ENCODE assay signal across 16 cellular contexts in the genomic region with DNA sequence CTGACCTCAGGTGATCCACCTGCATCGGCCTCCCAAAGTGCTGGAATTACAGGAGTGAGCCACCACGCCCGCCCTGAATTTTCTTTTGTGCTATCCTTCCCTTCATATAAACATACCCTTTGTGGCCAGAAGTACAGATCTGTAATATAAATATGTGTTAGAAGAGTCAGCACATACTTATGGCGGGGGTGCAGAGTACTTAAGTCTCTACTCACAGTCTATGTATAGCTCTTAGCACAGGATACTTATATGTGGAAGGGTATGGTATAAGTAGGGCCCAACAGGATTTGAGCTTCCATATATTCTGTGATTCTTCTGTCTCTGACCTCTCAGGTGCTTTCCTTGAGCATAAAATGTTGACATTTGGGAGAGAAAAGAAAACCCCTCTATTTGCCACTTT. TPM values are rescaled to one million over a fixed set of nuclear protein-coding genes. Genes with fewer than 3 reads are reported as not detected.
DNase-seq lines count a peak whose midpoint lies in the region; ATAC-seq and TF ChIP-seq lines count a peak whose summit lies in the region.
"Had no signal": no experiment of that assay in that cellular context is flagged by ENCODE, and none has a peak within 500 bp of the region (broad histone marks: within the 10 kb centered on the region; RNA-seq: fewer than 3 reads in every experiment).

No MANE protein-coding gene starts in this region.

- TF ChIP-seq CTCF in fibroblast of villous mesenchyme (IDR thresholded peaks at IDR 0.05; ENCODE audit: insufficient read depth, low read depth, low read length): no peak

- H3K4me3 Mint-ChIP-seq in stimulated activated naive CD8-positive, alpha-beta T cell treated with anti-CD3 and anti-CD28 coated beads, Interleukin-15, amount 100 ng/mL, for 72 hours: no peak overlapping the region
- H3K4me3 Mint-ChIP-seq: B cell; CD4-positive, alpha-beta T cell; CD8-positive, alpha-beta T cell had no signal

- H3K27ac Mint-ChIP-seq in stimulated activated naive CD8-positive, alpha-beta T cell treated with anti-CD3 and anti-CD28 coated beads, Interleukin-15, amount 100 ng/mL, for 72 hours: peak overlapping the region; percentile 48 to 52
- H3K27ac Mint-ChIP-seq: B cell; CD4-positive, alpha-beta T cell; CD8-positive, alpha-beta T cell had no signal

- no peak for DNase-seq in stimulated activated naive CD8-positive, alpha-beta T cell treated with anti-CD3 and anti-CD28 coated beads, Interleukin-15, amount 100 ng/mL, for 72 hours
- DNase-seq in stimulated activated naive CD8-positive, alpha-beta T cell treated with anti-CD3 and anti-CD28 coated beads, Interleukin-15, Interleukin-2, amounts not matched to agents 100 U/mL and 50 U/mL, for 24 hours: no peak
- peak; percentile 7 for DNase-seq in fibroblast of villous mesenchyme (ENCODE audit: low read depth)
- DNase-seq in NCI-H128 (lab: John Stamatoyannopoulos, UW; ENCODE audit: unreplicated experiment): no peak
- DNase-seq: AML-193; Caco-2; Calu3; CD4-positive, alpha-beta T cell; CD8-positive, alpha-beta T cell; DMS79 treated with DMSO at 0.1 percent for 48 hours; GF-D8 had no signal

- H3K27me3 Mint-ChIP-seq in stimulated activated naive CD8-positive, alpha-beta T cell treated with anti-CD3 and anti-CD28 coated beads, Interleukin-15, amount 100 ng/mL, for 72 hours: no peaks in the 10 kb centered on the region
- H3K27me3 Mint-ChIP-seq: B cell; CD4-positive, alpha-beta T cell had no signal

- no peak for ATAC-seq in stimulated activated naive CD8-positive, alpha-beta T cell treated with anti-CD3 and anti-CD28 coated beads, Interleukin-15, amount 100 ng/mL, for 72 hours
- ATAC-seq in stimulated activated naive CD8-positive, alpha-beta T cell treated with anti-CD3 and anti-CD28 coated beads, Interleukin-15, Interleukin-2, amounts not matched to agents 100 U/mL and 50 U/mL, for 24 hours: no peak
- no peak for ATAC-seq in GM18520 (IDR thresholded peaks at IDR 0.05; ENCODE audit: unreplicated experiment)
- ATAC-seq: A549; CD8-positive, alpha-beta T cell had no signal

- no peaks in the 10 kb centered on the region for H3K9me3 Mint-ChIP-seq in stimulated activated naive CD8-positive, alpha-beta T cell treated with anti-CD3 and anti-CD28 coated beads, Interleukin-15, amount 100 ng/mL, for 72 hours
- H3K9me3 Mint-ChIP-seq: CD4-positive, alpha-beta T cell; CD8-positive, alpha-beta T cell had no signal

- H3K4me1 Mint-ChIP-seq in stimulated activated naive CD8-positive, alpha-beta T cell treated with anti-CD3 and anti-CD28 coated beads, Interleukin-15, amount 100 ng/mL, for 72 hours: peaks cover 1% of the 10 kb centered on the region

- no peak overlapping the region for H3K4me3 ChIP-seq in fibroblast of villous mesenchyme (ENCODE audit: low read depth, low read length)
- H3K4me3 ChIP-seq: A549; BLaER1 treated with 17β-estradiol and CSF1 and Interleukin-3, amounts not matched to agents 10 nM and 100 nM had no signal

RNA-seq across cellular contexts. Expression of gene CXorf58, which starts 18.2 kb away (rescaled TPM):
- total RNA-seq in fibroblast of villous mesenchyme: not detected in 2 replicates
- total RNA-seq: A172; B cell; Caco-2; Calu3; CD4-positive, alpha-beta T cell; CD8-positive, alpha-beta T cell had no signal

RNA-seq across cellular contexts. Expression of gene APOO, which starts 18.3 kb away (rescaled TPM):
- 7.4 and 13.0 TPM in 2 replicates for total RNA-seq in fibroblast of villous mesenchyme
